8 cellular contexts compared by ENCODE assay signal in genomic region chr11:67316882-67317364, GRCh38. TPM values are rescaled to one million over a fixed set of nuclear protein-coding genes. Genes with fewer than 3 reads are reported as not detected.
DNase-seq lines count a peak whose midpoint lies in the region; ATAC-seq lines count a peak whose summit lies in the region.

No MANE protein-coding gene starts in this region.

- intact Hi-C loops in Right ventricle myocardium inferior (cut with DNase I) = loop anchor here (1.0 to 5.0 kb wide), 3 partner anchors 51 to 235 kb away; partner anchors contain the start of gene GRK2
- intact Hi-C loops in cardiac septum (cut with DNase I) = loop anchor here (1.0 to 2.0 kb wide), 5 partner anchors 14 to 55 kb away; partner anchors contain the start of genes ANKRD13D, GRK2, POLD4 and SSH3

- H3K9ac ChIP-seq in iPS-18a (ENCODE audit: low read length) = peak overlapping the region; percentile 37

- no peaks in the 10 kb centered on the region for H3K36me3 ChIP-seq in iPS-18a (ENCODE audit: control insufficient read depth, low read depth, low read length)

- H3K9me3 ChIP-seq in iPS-18a (ENCODE audit: control insufficient read depth, low read depth, low read length) = no peaks in the 10 kb centered on the region

- H3K4me3 Mint-ChIP-seq in stimulated activated naive B cell treated with anti-CD40 and anti-IgM and Interleukin-4, amounts not matched to agents 10 μg/mL and 1 μg/mL and 100 μg/mL, for 72 hours = peak overlapping the region; percentile 85 to 96

- peak overlapping the region; percentile 96 for H3K27ac Mint-ChIP-seq in stimulated activated naive B cell treated with anti-CD40 and anti-IgM and Interleukin-4, amounts not matched to agents 10 μg/mL and 1 μg/mL and 100 μg/mL, for 72 hours

- DNase-seq in Right ventricle myocardium inferior (ENCODE audit: missing footprints) (no peak), cardiac septum (ENCODE audit: low spot score) (no peak), HT-29 (ENCODE audit: low spot score) (peak; percentile 87), amniotic epithelial cell (ENCODE audit: low read depth) (peak; percentile 63), medulla oblongata (ENCODE audit: extremely low spot score) (no peak)
- DNase-seq in stimulated activated naive B cell treated with anti-CD40 and anti-IgM and Interleukin-4, amounts not matched to agents 10 μg/mL and 1 μg/mL and 100 μg/mL, for 72 hours = no peak

- H3K27ac ChIP-seq in iPS-18a (ENCODE audit: low read length) = no peak overlapping the region

- no peaks in the 10 kb centered on the region for H3K9me3 Mint-ChIP-seq in stimulated activated naive B cell treated with anti-CD40 and anti-IgM and Interleukin-4, amounts not matched to agents 10 μg/mL and 1 μg/mL and 100 μg/mL, for 72 hours

- no peaks in the 10 kb centered on the region for H3K36me3 Mint-ChIP-seq in stimulated activated naive B cell treated with anti-CD40 and anti-IgM and Interleukin-4, amounts not matched to agents 10 μg/mL and 1 μg/mL and 100 μg/mL, for 72 hours

- peaks cover 37% of the 10 kb centered on the region for H3K27me3 ChIP-seq in iPS-18a (ENCODE audit: control insufficient read depth, insufficient read depth, low read length)

- H3K4me1 Mint-ChIP-seq in stimulated activated naive B cell treated with anti-CD40 and anti-IgM and Interleukin-4, amounts not matched to agents 10 μg/mL and 1 μg/mL and 100 μg/mL, for 72 hours = peaks cover 28 to 40% of the 10 kb centered on the region in 2 donors

- no peaks in the 10 kb centered on the region for H3K4me1 ChIP-seq in iPS-18a (ENCODE audit: control insufficient read depth, low read depth, low read length)

- peak overlapping the region; percentile 74 for H3K4me3 ChIP-seq in iPS-18a (ENCODE audit: low read length)

- no peaks in the 10 kb centered on the region for H3K27me3 Mint-ChIP-seq in stimulated activated naive B cell treated with anti-CD40 and anti-IgM and Interleukin-4, amounts not matched to agents 10 μg/mL and 1 μg/mL and 100 μg/mL, for 72 hours

- ATAC-seq in Right ventricle myocardium inferior = peak; percentile 67
- ATAC-seq in stimulated activated naive B cell treated with anti-CD40 and anti-IgM and Interleukin-4, amounts not matched to agents 10 μg/mL and 1 μg/mL and 100 μg/mL, for 72 hours (replicated peaks) = no peak
- no peak for ATAC-seq in HG03565 (IDR thresholded peaks at IDR 0.05; ENCODE audit: unreplicated experiment)

RNA-seq across cellular contexts. Expression of gene SSH3, which starts 13.6 kb away (rescaled TPM):
- total RNA-seq in Right ventricle myocardium inferior (15.8 TPM), cardiac septum (22.3 TPM)
- total RNA-seq in HT-29 (2014; rRNA removed; shearing (Covaris generic)) = 180 TPM in 2 replicates

RNA-seq across cellular contexts. Expression of gene ANKRD13D, which starts 27.8 kb away (rescaled TPM):
- 15.2 TPM for total RNA-seq in Right ventricle myocardium inferior
- total RNA-seq in cardiac septum = 20.0 TPM
- 100 and 107 TPM in 2 replicates for total RNA-seq in HT-29 (2014; rRNA removed; shearing (Covaris generic))

RNA-seq across cellular contexts. Expression of gene POLD4, which starts 36.4 kb away (rescaled TPM):
- 49.7 TPM for total RNA-seq in Right ventricle myocardium inferior
- total RNA-seq in cardiac septum = 61.6 TPM
- total RNA-seq in HT-29 (2014; rRNA removed; shearing (Covaris generic)) = 137 and 138 TPM in 2 replicates

RNA-seq across cellular contexts. Expression of gene GRK2, which starts 50.6 kb away (rescaled TPM):
- total RNA-seq in Right ventricle myocardium inferior (54.1 TPM), cardiac septum (43.1 TPM)
- total RNA-seq in HT-29 (2014; rRNA removed; shearing (Covaris generic)) = 270 and 294 TPM in 2 replicates

RNA-seq across cellular contexts. Expression of gene CLCF1, which starts 56.5 kb away (rescaled TPM):
- total RNA-seq in Right ventricle myocardium inferior (0.51 TPM), cardiac septum (4.0 TPM)
- total RNA-seq in HT-29 (2014; rRNA removed; shearing (Covaris generic)) = 25.5 and 29.7 TPM in 2 replicates

Comparison
In these comparisons a context has a peak if more than half of its experiments do, and no peak if none do; other contexts are left out.
1. DNase-seq: peak in HT-29 (single experiment) and amniotic epithelial cell (single experiment); none in Right ventricle myocardium inferior (single experiment), cardiac septum (single experiment), stimulated activated naive B cell treated with anti-CD40 and anti-IgM and Interleukin-4, amounts not matched to agents 10 μg/mL and 1 μg/mL and 100 μg/mL, for 72 hours (single experiment) and medulla oblongata (single experiment).